2 cellular contexts compared by ENCODE assay signal in the genomic region with DNA sequence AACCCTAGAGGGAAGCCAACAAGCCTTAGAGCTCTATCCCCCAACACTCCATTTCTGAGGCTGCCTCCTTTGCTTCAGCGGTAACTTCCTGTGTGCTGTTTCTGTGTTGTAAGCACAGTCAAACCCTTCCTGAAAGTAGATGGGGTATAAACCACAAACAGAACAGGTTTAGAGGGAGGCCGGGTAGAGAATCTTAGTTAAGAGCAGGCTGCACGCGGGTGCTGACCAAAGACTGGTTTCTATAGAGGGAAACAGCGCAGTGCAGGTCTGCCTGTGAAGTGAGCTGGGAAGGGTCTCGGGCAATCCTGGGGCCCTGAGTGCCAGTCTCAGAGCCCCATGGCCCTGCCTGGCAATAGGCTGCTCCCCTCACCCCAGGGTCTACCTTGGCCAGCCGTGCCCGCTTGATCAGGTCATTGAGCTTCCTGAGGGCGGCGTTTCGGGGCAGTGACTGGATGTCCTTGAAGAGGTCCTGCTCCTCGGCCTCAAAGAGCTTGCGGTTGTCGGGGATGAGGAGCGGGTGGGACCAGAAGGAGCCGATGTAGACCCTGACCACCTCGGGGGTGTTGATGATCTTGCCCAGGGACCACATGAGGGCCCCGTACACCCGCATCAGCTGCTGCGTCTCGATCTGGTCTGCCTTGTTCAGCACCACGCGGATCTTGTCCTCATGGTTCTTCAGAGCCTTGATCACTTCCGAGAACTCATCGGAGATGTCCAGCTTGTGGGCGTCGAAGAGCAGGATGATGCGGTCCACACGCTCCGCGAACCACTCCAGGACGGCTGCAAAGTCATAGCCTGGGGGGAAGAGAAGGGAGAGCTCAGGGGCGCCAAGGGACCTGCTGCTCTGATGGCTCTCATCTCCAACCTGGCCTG.
TF ChIP-seq lines count a peak whose summit lies in the region.

No MANE protein-coding gene starts in this region.

TF ChIP-seq in liver, 16 proteins besides CTCF, POLR2A, EP300 and RAD21:
- TF ChIP-seq FOXA2 (IDR thresholded peaks at IDR 0.05) (no peak), HNF4A (conservative IDR thresholded peaks at IDR 0.05) (no peak), YY1 (IDR thresholded peaks at IDR 0.05) (no peak), FOXA1 (IDR thresholded peaks at IDR 0.05) (no peak), MAX (IDR thresholded peaks at IDR 0.05) (no peak)

TF ChIP-seq in HepG2, 621 proteins besides CTCF, POLR2A, EP300 and RAD21:
- TF ChIP-seq SMARCC2 (IDR thresholded peaks at IDR 0.05) (no peak), GABPA (IDR thresholded peaks at IDR 0.05; ENCODE audit: low read depth, low read length) (no peak), GABPA (CRISPR knock-in tag; IDR thresholded peaks at IDR 0.05; ENCODE audit: low read depth) (no peak), SIN3B (IDR thresholded peaks at IDR 0.05; ENCODE audit: low read length) (no peak), ZNF24 (IDR thresholded peaks at IDR 0.05) (no peak)
- TF ChIP-seq, protein P1, sequence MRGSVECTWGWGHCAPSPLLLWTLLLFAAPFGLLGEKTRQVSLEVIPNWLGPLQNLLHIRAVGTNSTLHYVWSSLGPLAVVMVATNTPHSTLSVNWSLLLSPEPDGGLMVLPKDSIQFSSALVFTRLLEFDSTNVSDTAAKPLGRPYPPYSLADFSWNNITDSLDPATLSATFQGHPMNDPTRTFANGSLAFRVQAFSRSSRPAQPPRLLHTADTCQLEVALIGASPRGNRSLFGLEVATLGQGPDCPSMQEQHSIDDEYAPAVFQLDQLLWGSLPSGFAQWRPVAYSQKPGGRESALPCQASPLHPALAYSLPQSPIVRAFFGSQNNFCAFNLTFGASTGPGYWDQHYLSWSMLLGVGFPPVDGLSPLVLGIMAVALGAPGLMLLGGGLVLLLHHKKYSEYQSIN (CRISPR knock-in tag; IDR thresholded peaks at IDR 0.05; ENCODE audit: borderline replicate concordance) = no peak
- TF ChIP-seq, protein P2, sequence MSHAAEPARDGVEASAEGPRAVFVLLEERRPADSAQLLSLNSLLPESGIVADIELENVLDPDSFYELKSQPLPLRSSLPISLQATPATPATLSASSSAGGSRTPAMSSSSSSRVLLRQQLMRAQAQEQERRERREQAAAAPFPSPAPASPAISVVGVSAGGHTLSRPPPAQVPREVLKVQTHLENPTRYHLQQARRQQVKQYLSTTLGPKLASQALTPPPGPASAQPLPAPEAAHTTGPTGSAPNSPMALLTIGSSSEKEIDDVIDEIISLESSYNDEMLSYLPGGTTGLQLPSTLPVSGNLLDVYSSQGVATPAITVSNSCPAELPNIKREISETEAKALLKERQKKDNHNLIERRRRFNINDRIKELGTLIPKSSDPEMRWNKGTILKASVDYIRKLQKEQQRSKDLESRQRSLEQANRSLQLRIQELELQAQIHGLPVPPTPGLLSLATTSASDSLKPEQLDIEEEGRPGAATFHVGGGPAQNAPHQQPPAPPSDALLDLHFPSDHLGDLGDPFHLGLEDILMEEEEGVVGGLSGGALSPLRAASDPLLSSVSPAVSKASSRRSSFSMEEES (CRISPR knock-in tag; IDR thresholded peaks at IDR 0.05) = no peak
